16 cellular contexts compared by ENCODE assay signal in the genomic region with DNA sequence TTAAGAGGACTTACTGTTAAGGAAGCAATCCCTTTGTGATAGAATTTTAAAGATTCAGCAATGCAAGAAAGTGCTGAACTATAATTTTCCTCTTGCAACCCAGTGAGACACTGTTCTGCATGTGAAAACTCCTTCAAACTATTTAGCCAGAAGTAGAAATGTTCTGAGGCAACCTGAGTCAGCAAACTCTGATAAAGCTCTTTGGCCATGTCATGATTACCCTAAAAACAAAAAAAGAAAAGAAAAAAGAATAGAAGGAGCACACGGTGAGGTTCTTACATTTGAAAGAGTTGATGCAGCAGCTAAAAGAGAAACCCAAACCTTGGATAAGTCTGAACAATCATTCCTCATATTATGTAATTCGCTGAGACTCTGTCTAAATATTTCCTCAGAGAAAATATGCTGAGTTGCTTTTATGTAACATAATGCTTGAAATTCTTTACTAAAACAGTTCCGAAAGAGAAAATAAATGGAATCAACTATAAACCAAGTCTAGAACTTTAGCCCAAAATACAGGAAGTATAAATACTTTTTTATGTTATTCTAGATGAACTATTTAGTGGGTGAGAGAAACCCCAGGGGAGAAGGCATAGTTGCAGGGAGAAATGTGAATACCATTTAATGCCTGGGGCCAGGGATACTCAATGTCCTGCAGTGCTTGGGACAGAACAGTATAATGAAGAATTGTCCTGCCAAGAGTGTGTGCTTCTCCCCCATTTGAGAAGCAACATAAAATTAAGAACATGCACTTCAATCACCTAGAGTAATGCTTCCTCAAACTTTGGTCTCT.
A peak's percentile ranks its signal among the peaks of the same experiment; 100 is the strongest.
DNase-seq lines count a peak whose midpoint lies in the region; ATAC-seq and TF ChIP-seq lines count a peak whose summit lies in the region.
"Had no signal": no experiment of that assay in that cellular context is flagged by ENCODE, and none has a peak within 500 bp of the region (broad histone marks: within the 10 kb centered on the region; RNA-seq: fewer than 3 reads in every experiment).

No MANE protein-coding gene starts in this region.

- DNase-seq in EH (ENCODE audit: low read depth) (peak; percentile 66), amniotic epithelial cell (ENCODE audit: low read depth) (peak; percentile 23), left lung (no peak), stromal cell of bone marrow (ENCODE audit: low read depth) (peak; percentile 33), MG63 (no peak)
- no peak for DNase-seq in activated T-cell treated with anti-CD3 and anti-CD28 coated beads, Interleukin-2, amount 50 U/mL, for 48 hours
- DNase-seq: Caco-2; central memory CD4-positive, alpha-beta T cell; GOT3; heart right ventricle; NCI-H1694 treated with DMSO at 0.1 percent for 48 hours; NCI-H524; stimulated activated CD8-positive, alpha-beta memory T cell treated with anti-CD3 and anti-CD28 coated beads, Interleukin-4, amount 100 ng/mL, for 48 hours; transverse colon had no signal

- intact Hi-C loops in left lung (cut with DNase I) = no loop called here

- no peak overlapping the region for H3K4me3 ChIP-seq in left lung
- H3K4me3 ChIP-seq in MG63 = no peak overlapping the region
- H3K4me3 ChIP-seq: heart right ventricle, transverse colon had no signal

- H3K27me3 ChIP-seq in left lung = no peaks in the 10 kb centered on the region
- no peaks in the 10 kb centered on the region for H3K27me3 ChIP-seq in MG63
- H3K27me3 ChIP-seq: heart right ventricle, transverse colon had no signal

- H3K36me3 ChIP-seq in left lung = peaks cover 0 to 40% of the 10 kb centered on the region in 2 donors
- peaks cover 49% of the 10 kb centered on the region for H3K36me3 ChIP-seq in MG63

- no peaks in the 10 kb centered on the region for H3K4me1 ChIP-seq in left lung
- H3K4me1 ChIP-seq: Caco-2, transverse colon had no signal

- TF ChIP-seq CTCF in left lung (IDR thresholded peaks at IDR 0.05) = no peak

- ATAC-seq in left lung (peak; percentile 55), GM21423 (IDR thresholded peaks at IDR 0.05; ENCODE audit: unreplicated experiment) (no peak)
- ATAC-seq: WTC11 had no signal

- H3K9me3 ChIP-seq in left lung (no peaks in the 10 kb centered on the region), MG63 (no peaks in the 10 kb centered on the region)
- H3K9me3 ChIP-seq: Caco-2, heart right ventricle, transverse colon had no signal

- no peak overlapping the region for H3K27ac ChIP-seq in left lung

Comparison
In these comparisons a context has a peak if more than half of its experiments do, and no peak if none do; other contexts are left out.
1. DNase-seq: peak in EH (single experiment), amniotic epithelial cell (single experiment) and stromal cell of bone marrow (single experiment); none in left lung (0 of 2), MG63 (single experiment) and activated T-cell treated with anti-CD3 and anti-CD28 coated beads, Interleukin-2, amount 50 U/mL, for 48 hours (0 of 2).